27 cellular contexts compared by ENCODE assay signal in genomic region chr3:49005298-49005680, GRCh38.
"Had no signal": no experiment of that assay in that cellular context is flagged by ENCODE, and none has a peak within 500 bp of the region (broad histone marks: within the 10 kb centered on the region; RNA-seq: fewer than 3 reads in every experiment).

No MANE protein-coding gene starts in this region.

- H3K27ac Mint-ChIP-seq: activated CD4-positive, alpha-beta T cell treated with anti-CD3 and anti-CD28 coated beads, Interleukin-2, amount 10 ng/mL, durations not matched to agents 7 days and 5 days; activated CD8-positive, alpha-beta memory T cell treated with anti-CD3 and anti-CD28 coated beads, Interleukin-2, amount 10 ng/mL, durations not matched to agents 7 days and 5 days; activated CD8-positive, alpha-beta T cell treated with anti-CD3 and anti-CD28 coated beads, Interleukin-2, amount 10 ng/mL, durations not matched to agents 7 days and 5 days; activated naive CD4-positive, alpha-beta T cell treated with anti-CD3 and anti-CD28 coated beads for 36 hours; activated naive CD8-positive, alpha-beta T cell treated with anti-CD3 and anti-CD28 coated beads for 36 hours; mesothelial cell of epicardium had no signal

- H3K27me3 ChIP-seq: adrenal gland, body of pancreas, esophagus muscularis mucosa, foreskin keratinocyte, heart left ventricle, upper lobe of left lung had no signal

- H3K9me3 ChIP-seq: adrenal gland, body of pancreas, esophagus muscularis mucosa, heart left ventricle, thoracic aorta, upper lobe of left lung had no signal

- H3K9me3 Mint-ChIP-seq: activated CD4-positive, alpha-beta T cell treated with anti-CD3 and anti-CD28 coated beads, Interleukin-2, amount 10 ng/mL, durations not matched to agents 7 days and 5 days; activated naive CD4-positive, alpha-beta T cell treated with anti-CD3 and anti-CD28 coated beads for 36 hours; activated naive CD8-positive, alpha-beta T cell treated with anti-CD3 and anti-CD28 coated beads for 36 hours; mesothelial cell of epicardium had no signal

- H3K4me1 ChIP-seq: foreskin keratinocyte had no signal

- H3K27ac ChIP-seq: foreskin keratinocyte had no signal

- H3K4me3 ChIP-seq: adrenal gland, body of pancreas, esophagus muscularis mucosa, skin epidermis, thoracic aorta had no signal

- H3K27me3 Mint-ChIP-seq: activated CD4-positive, alpha-beta T cell treated with anti-CD3 and anti-CD28 coated beads, Interleukin-2, amount 10 ng/mL, durations not matched to agents 7 days and 5 days; activated CD8-positive, alpha-beta memory T cell treated with anti-CD3 and anti-CD28 coated beads, Interleukin-2, amount 10 ng/mL, durations not matched to agents 7 days and 5 days; naive thymus-derived CD4-positive, alpha-beta T cell had no signal

- ATAC-seq: activated CD8-positive, alpha-beta memory T cell treated with anti-CD3 and anti-CD28 coated beads, Interleukin-2, amount 10 ng/mL, durations not matched to agents 7 days and 5 days; activated CD8-positive, alpha-beta T cell treated with anti-CD3 and anti-CD28 coated beads, Interleukin-2, amount 10 ng/mL, durations not matched to agents 7 days and 5 days; body of pancreas; foreskin keratinocyte; heart left ventricle; naive thymus-derived CD4-positive, alpha-beta T cell; sciatic nerve; stimulated activated naive CD8-positive, alpha-beta T cell treated with anti-CD3 and anti-CD28 coated beads, Interleukin-15, Interleukin-2, amounts not matched to agents 100 U/mL and 50 U/mL, for 24 hours had no signal

- H3K4me3 Mint-ChIP-seq: activated CD4-positive, alpha-beta T cell treated with anti-CD3 and anti-CD28 coated beads, Interleukin-2, amount 10 ng/mL, durations not matched to agents 7 days and 5 days; activated CD8-positive, alpha-beta memory T cell treated with anti-CD3 and anti-CD28 coated beads, Interleukin-2, amount 10 ng/mL, durations not matched to agents 7 days and 5 days; activated CD8-positive, alpha-beta T cell treated with anti-CD3 and anti-CD28 coated beads, Interleukin-2, amount 10 ng/mL, durations not matched to agents 7 days and 5 days; activated naive CD4-positive, alpha-beta T cell treated with anti-CD3 and anti-CD28 coated beads for 36 hours; activated naive CD8-positive, alpha-beta T cell treated with anti-CD3 and anti-CD28 coated beads for 36 hours; mesothelial cell of epicardium had no signal

- H3K36me3 Mint-ChIP-seq: mesothelial cell of epicardium had no signal

- DNase-seq: activated CD4-positive, alpha-beta T cell treated with anti-CD3 and anti-CD28 coated beads, Interleukin-2, amount 10 ng/mL, durations not matched to agents 7 days and 5 days; activated CD4-positive, CD25-positive, alpha-beta regulatory T cell treated with anti-CD3 and anti-CD28 coated beads, Interleukin-2, amount 50 U/mL, for 72 hours; activated CD8-positive, alpha-beta memory T cell treated with anti-CD3 and anti-CD28 coated beads, Interleukin-2, amount 10 ng/mL, durations not matched to agents 7 days and 5 days; activated CD8-positive, alpha-beta T cell treated with anti-CD3 and anti-CD28 coated beads, Interleukin-2, amount 10 ng/mL, durations not matched to agents 7 days and 5 days; activated effector memory CD4-positive, alpha-beta T cell treated with anti-CD3 and anti-CD28 coated beads, Interleukin-2, amount 50 U/mL, for 16 hours; activated naive CD4-positive, alpha-beta T cell treated with anti-CD3 and anti-CD28 coated beads for 36 hours; activated naive CD8-positive, alpha-beta T cell treated with anti-CD3 and anti-CD28 coated beads for 36 hours; aorta; dermis blood vessel endothelial cell; effector CD4-positive, alpha-beta T cell; foreskin keratinocyte; hypothalamus; naive thymus-derived CD4-positive, alpha-beta T cell; posterior cingulate gyrus; stimulated activated CD4-positive, alpha-beta T cell treated with anti-CD3 and anti-CD28 coated beads, Interleukin-12 subunit alpha, Interleukin-12 subunit beta, amount 100 ng/mL, for 4 hours; stimulated activated CD4-positive, alpha-beta T cell treated with anti-CD3 and anti-CD28 coated beads, Interleukin-4, amount 100 ng/mL, for 1 hour; stimulated activated naive CD8-positive, alpha-beta T cell treated with anti-CD3 and anti-CD28 coated beads, Interleukin-15, Interleukin-2, amounts not matched to agents 100 U/mL and 50 U/mL, for 24 hours; T-helper 2 cell; upper lobe of left lung had no signal

- H3K36me3 ChIP-seq: adrenal gland, thoracic aorta, upper lobe of left lung had no signal
